Comparison of ENCODE assay signal across 19 cellular contexts in the genomic region with DNA sequence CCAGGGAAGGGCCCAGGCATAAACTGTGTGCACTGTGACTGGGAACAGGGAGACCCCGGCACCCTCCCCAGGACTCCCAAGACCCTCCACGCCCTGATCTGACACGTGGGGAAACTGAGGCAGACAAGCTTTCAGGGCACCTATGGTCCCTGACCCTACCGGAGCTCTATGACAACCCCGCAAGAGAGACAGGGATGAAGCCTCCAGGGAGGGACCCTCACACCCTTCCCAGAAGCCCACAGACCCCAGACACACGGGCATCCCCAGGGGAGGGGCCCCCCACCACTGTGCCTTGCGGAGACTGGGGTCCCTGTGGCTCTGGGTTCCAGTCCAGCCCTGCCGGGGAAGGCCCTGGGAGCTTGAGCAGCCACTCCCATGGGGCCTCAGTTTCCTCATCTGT. TPM values are rescaled to one million over a fixed set of nuclear protein-coding genes. Genes with fewer than 3 reads are reported as not detected.
DNase-seq lines count a peak whose midpoint lies in the region; ATAC-seq and TF ChIP-seq lines count a peak whose summit lies in the region.
"Had no signal": no experiment of that assay in that cellular context is flagged by ENCODE, and none has a peak within 500 bp of the region (broad histone marks: within the 10 kb centered on the region; RNA-seq: fewer than 3 reads in every experiment).

No MANE protein-coding gene starts in this region.

- H3K27ac ChIP-seq in Peyer's patch (peak overlapping the region in 3 of 4 donors; percentile 32 to 72 (median 43)), lower lobe of right lung (peak overlapping the region; percentile 94), suprapubic skin (peak overlapping the region; percentile 27), prostate gland (no peak overlapping the region)
- H3K27ac ChIP-seq in effector memory CD4-positive, alpha-beta T cell (ENCODE audit: insufficient read depth, low read length, poor library complexity, severe bottlenecking): no peak overlapping the region
- H3K27ac ChIP-seq: HL-60, SJCRH30 had no signal

- TF ChIP-seq CTCF in Peyer's patch (IDR thresholded peaks at IDR 0.05) (no peak), endothelial cell (IDR thresholded peaks at IDR 0.05; ENCODE audit: unreplicated experiment) (no peak), lower lobe of right lung (IDR thresholded peaks at IDR 0.05) (no peak), suprapubic skin (IDR thresholded peaks at IDR 0.05) (no peak), prostate gland (IDR thresholded peaks at IDR 0.05) (no peak)

- intact Hi-C loops in lower lobe of right lung (cut with DNase I) (no loop called here), prostate gland (cut with DNase I) (no loop called here)

- peaks cover 0 to 8% of the 10 kb centered on the region in 2 donors for H3K27me3 ChIP-seq in Peyer's patch
- H3K27me3 ChIP-seq in lower lobe of right lung (ENCODE audit: low read depth): peaks cover 55% of the 10 kb centered on the region
- peaks cover 54% of the 10 kb centered on the region for H3K27me3 ChIP-seq in suprapubic skin
- peaks cover 3% of the 10 kb centered on the region for H3K27me3 ChIP-seq in prostate gland (replicated peaks; ENCODE audit: insufficient read depth)
- H3K27me3 ChIP-seq in effector memory CD4-positive, alpha-beta T cell (replicated peaks; ENCODE audit: control insufficient read depth, insufficient read depth, low read length, poor library complexity, severe bottlenecking): peaks cover 47% of the 10 kb centered on the region

- peak overlapping the region; percentile 62 for H3K4me3 Mint-ChIP-seq in endothelial cell (ENCODE audit: unreplicated experiment)
- H3K4me3 Mint-ChIP-seq in stimulated activated naive CD8-positive, alpha-beta T cell treated with anti-CD3 and anti-CD28 coated beads, Interleukin-15, amount 100 ng/mL, for 72 hours: no peak overlapping the region
- H3K4me3 Mint-ChIP-seq: activated CD4-positive, alpha-beta T cell treated with anti-CD3 and anti-CD28 coated beads for 36 hours; activated naive CD4-positive, alpha-beta T cell treated with anti-CD3 and anti-CD28 coated beads, Interleukin-2, amount 50 U/mL, for 24 hours; immature natural killer cell had no signal

- WGBS in suprapubic skin: no CpG with 5 or more reads among the region's 8 CpGs
- 72% methylated on average over 8 of the region's 8 CpGs for WGBS in prostate gland

- H3K4me3 ChIP-seq in Peyer's patch (no peak overlapping the region), lower lobe of right lung (peak overlapping the region; percentile 61), suprapubic skin (peak overlapping the region; percentile 20), prostate gland (no peak overlapping the region)
- no peak overlapping the region for H3K4me3 ChIP-seq in effector memory CD4-positive, alpha-beta T cell (ENCODE audit: insufficient read depth, low read depth, low read length, poor library complexity, severe bottlenecking)

- TF ChIP-seq POLR2A in Peyer's patch (IDR thresholded peaks at IDR 0.05) (no peak), suprapubic skin (IDR thresholded peaks at IDR 0.05) (no peak), prostate gland (IDR thresholded peaks at IDR 0.05) (no peak)

- no peak for TF ChIP-seq EP300 in suprapubic skin (IDR thresholded peaks at IDR 0.05)

- H3K4me1 Mint-ChIP-seq in endothelial cell (ENCODE audit: unreplicated experiment): peaks cover 18% of the 10 kb centered on the region
- H3K4me1 Mint-ChIP-seq in stimulated activated naive CD8-positive, alpha-beta T cell treated with anti-CD3 and anti-CD28 coated beads, Interleukin-15, amount 100 ng/mL, for 72 hours: peaks cover 41% of the 10 kb centered on the region
- H3K4me1 Mint-ChIP-seq: immature natural killer cell had no signal

- no peak for ATAC-seq in lower lobe of right lung
- ATAC-seq in stimulated activated naive CD8-positive, alpha-beta T cell treated with anti-CD3 and anti-CD28 coated beads, Interleukin-15, amount 100 ng/mL, for 72 hours: no peak
- ATAC-seq: activated CD4-positive, alpha-beta T cell treated with anti-CD3 and anti-CD28 coated beads for 36 hours had no signal

- H3K4me1 ChIP-seq in Peyer's patch (peaks cover 0 to 27% (median 9%) of the 10 kb centered on the region in 4 donors), lower lobe of right lung (peaks cover 27% of the 10 kb centered on the region), suprapubic skin (peaks cover 4% of the 10 kb centered on the region), prostate gland (replicated peaks) (no peaks in the 10 kb centered on the region)
- H3K4me1 ChIP-seq in effector memory CD4-positive, alpha-beta T cell (ENCODE audit: control insufficient read depth, insufficient read depth, low read length, poor library complexity, severe bottlenecking): peaks cover 14% of the 10 kb centered on the region

- H3K36me3 ChIP-seq in Peyer's patch (no peaks in the 10 kb centered on the region), lower lobe of right lung (no peaks in the 10 kb centered on the region), suprapubic skin (no peaks in the 10 kb centered on the region), prostate gland (no peaks in the 10 kb centered on the region)
- no peaks in the 10 kb centered on the region for H3K36me3 ChIP-seq in effector memory CD4-positive, alpha-beta T cell (ENCODE audit: control insufficient read depth, insufficient read depth, low read length)
- H3K36me3 ChIP-seq: SJCRH30 had no signal

- no peaks in the 10 kb centered on the region for H3K9me3 Mint-ChIP-seq in endothelial cell (ENCODE audit: unreplicated experiment)
- no peaks in the 10 kb centered on the region for H3K9me3 Mint-ChIP-seq in stimulated activated naive CD8-positive, alpha-beta T cell treated with anti-CD3 and anti-CD28 coated beads, Interleukin-15, amount 100 ng/mL, for 72 hours
- H3K9me3 Mint-ChIP-seq: activated naive CD4-positive, alpha-beta T cell treated with anti-CD3 and anti-CD28 coated beads, Interleukin-2, amount 50 U/mL, for 24 hours; immature natural killer cell had no signal

- H3K27ac Mint-ChIP-seq in endothelial cell (ENCODE audit: unreplicated experiment): peak overlapping the region; percentile 98
- no peak overlapping the region for H3K27ac Mint-ChIP-seq in stimulated activated naive CD8-positive, alpha-beta T cell treated with anti-CD3 and anti-CD28 coated beads, Interleukin-15, amount 100 ng/mL, for 72 hours
- H3K27ac Mint-ChIP-seq: activated CD4-positive, alpha-beta T cell treated with anti-CD3 and anti-CD28 coated beads for 36 hours; activated naive CD4-positive, alpha-beta T cell treated with anti-CD3 and anti-CD28 coated beads, Interleukin-2, amount 50 U/mL, for 24 hours; CD14-positive monocyte; immature natural killer cell had no signal

- H3K36me3 Mint-ChIP-seq in endothelial cell (ENCODE audit: low read depth, unreplicated experiment): peaks cover 3% of the 10 kb centered on the region
- H3K36me3 Mint-ChIP-seq: immature natural killer cell had no signal

- DNase-seq in Peyer's patch: no peak
- no peak for DNase-seq in endothelial cell (ENCODE audit: low spot score)
- no peak for DNase-seq in lower lobe of right lung
- DNase-seq in suprapubic skin (ENCODE audit: low spot score in 2 of 2): no peak
- DNase-seq in prostate gland (ENCODE audit: low spot score): no peak
- DNase-seq in stimulated activated CD4-positive, alpha-beta T cell treated with anti-CD3 and anti-CD28 coated beads, Interleukin-15, amount 100 ng/mL, for 24 hours: no peak
- no peak for DNase-seq in effector memory CD4-positive, alpha-beta T cell
- no peak for DNase-seq in stimulated activated naive CD8-positive, alpha-beta T cell treated with anti-CD3 and anti-CD28 coated beads, Interleukin-15, amount 100 ng/mL, for 72 hours
- DNase-seq: activated CD4-positive, alpha-beta T cell treated with anti-CD3 and anti-CD28 coated beads for 36 hours; immature natural killer cell; Karpas-422; NCI-H146; NCI-H2227 treated with DMSO at 0.1 percent for 48 hours; NK-92 treated with Interleukin-12 subunit alpha and Interleukin-12 subunit beta, amount 100 ng/mL, for 24 hours; SJCRH30; T-helper 9 cell had no signal

- H3K9me3 ChIP-seq in Peyer's patch (no peaks in the 10 kb centered on the region), lower lobe of right lung (no peaks in the 10 kb centered on the region), suprapubic skin (no peaks in the 10 kb centered on the region), prostate gland (no peaks in the 10 kb centered on the region)
- no peaks in the 10 kb centered on the region for H3K9me3 ChIP-seq in effector memory CD4-positive, alpha-beta T cell (ENCODE audit: control insufficient read depth, low read length)
- H3K9me3 ChIP-seq: SJCRH30 had no signal

- H3K27me3 Mint-ChIP-seq in endothelial cell (ENCODE audit: unreplicated experiment): peaks cover 5% of the 10 kb centered on the region
- peaks cover 70% of the 10 kb centered on the region for H3K27me3 Mint-ChIP-seq in stimulated activated naive CD8-positive, alpha-beta T cell treated with anti-CD3 and anti-CD28 coated beads, Interleukin-15, amount 100 ng/mL, for 72 hours

RNA-seq across cellular contexts. Expression of gene EGFL7, which starts 6.4 kb away (rescaled TPM):
- total RNA-seq in Peyer's patch (10 to 100 TPM; 21.5 to 77.6 (median 46.0) TPM), endothelial cell (ENCODE audit: unreplicated experiment) (945 TPM), lower lobe of right lung (230 TPM), suprapubic skin (10 to 100 TPM; 12.2 to 49.6 (median 28.6) TPM), prostate gland (100 to 1,000 TPM in 1 of 2 donors, 10 to 100 TPM in 1; 49.3 to 118 TPM)

RNA-seq across cellular contexts. Expression of gene AGPAT2, which starts 30.9 kb away (rescaled TPM):
- total RNA-seq in Peyer's patch: 100 to 1,000 TPM in 3 of 4 donors, 10 to 100 TPM in 1; 97.4 to 802 (median 479) TPM
- total RNA-seq in endothelial cell (ENCODE audit: unreplicated experiment): 38.9 TPM
- total RNA-seq in lower lobe of right lung: 106 TPM
- total RNA-seq in suprapubic skin: 10 to 100 TPM; 43.5 to 73.2 (median 63.5) TPM
- total RNA-seq in prostate gland: 10 to 100 TPM; 44.9 to 50.0 TPM

RNA-seq across cellular contexts. Expression of gene DIPK1B, which starts 56.0 kb away (rescaled TPM):
- total RNA-seq in Peyer's patch (1 to 10 TPM in 3 of 4 donors, under 1 TPM in 1; 0.70 to 5.8 (median 2.6) TPM), endothelial cell (ENCODE audit: unreplicated experiment) (293 TPM), lower lobe of right lung (15.1 TPM), suprapubic skin (10 to 100 TPM in 1 of 4 donors, 1 to 10 TPM in 3; 3.8 to 13.1 (median 6.3) TPM), prostate gland (10 to 100 TPM; 18.9 to 27.8 TPM)

Comparison
In these comparisons a context has a peak if more than half of its experiments do, and no peak if none do; other contexts are left out.
1. H3K27ac ChIP-seq: peak in Peyer's patch (3 of 4), lower lobe of right lung (single experiment) and suprapubic skin (single experiment); none in prostate gland (0 of 2) and effector memory CD4-positive, alpha-beta T cell (single experiment).
2. H3K4me3 ChIP-seq: peak in lower lobe of right lung (single experiment) and suprapubic skin (single experiment); none in Peyer's patch (0 of 4), prostate gland (0 of 2) and effector memory CD4-positive, alpha-beta T cell (single experiment).
3. RNA of gene DIPK1B, which starts 56.0 kb away (total RNA-seq): 293 TPM in endothelial cell (single experiment); 18.9 to 27.8 TPM in prostate gland, 15.1 TPM in lower lobe of right lung (single experiment), 3.8 to 13.1 TPM in suprapubic skin and 0.70 to 5.8 TPM in Peyer's patch; every median in the first group is over 10 times any median in the second.